ENCODE assay signal across 16 cellular contexts in genomic region chr11:96318850-96319249, GRCh38.
"Had no signal": no experiment of that assay in that cellular context is flagged by ENCODE, and none has a peak within 500 bp of the region (broad histone marks: within the 10 kb centered on the region; RNA-seq: fewer than 3 reads in every experiment).

No MANE protein-coding gene starts in this region.

- H3K4me3 Mint-ChIP-seq: activated B cell treated with CpG ODN at 0.5 μM for 24 hours; activated CD4-positive, alpha-beta T cell treated with anti-CD3 and anti-CD28 coated beads, Interleukin-2, amount 10 ng/mL, durations not matched to agents 7 days and 5 days had no signal

- H3K9me3 Mint-ChIP-seq: activated B cell treated with CpG ODN at 0.5 μM for 24 hours; central memory CD8-positive, alpha-beta T cell had no signal

- ATAC-seq: body of pancreas, pancreas had no signal

- H3K27ac Mint-ChIP-seq: activated B cell treated with CpG ODN at 0.5 μM for 24 hours; activated CD4-positive, alpha-beta T cell treated with anti-CD3 and anti-CD28 coated beads, Interleukin-2, amount 10 ng/mL, durations not matched to agents 7 days and 5 days had no signal

- DNase-seq: activated B cell treated with CpG ODN at 0.5 μM for 24 hours; activated CD4-positive, alpha-beta T cell treated with anti-CD3 and anti-CD28 coated beads, Interleukin-2, amount 10 ng/mL, durations not matched to agents 7 days and 5 days; activated naive CD4-positive, alpha-beta T cell treated with Interleukin-2 at 50 U/mL for 16 hours; activated T-cell treated with anti-CD3 and anti-CD28 coated beads, Interleukin-2, amount 50 U/mL, for 48 hours; amniotic stem cell; body of pancreas; effector memory CD4-positive, alpha-beta T cell; kidney; left ventricle myocardium inferior; pancreas; retina; stimulated activated CD4-positive, alpha-beta T cell treated with anti-CD3 and anti-CD28 coated beads, Interleukin-15, amount 100 ng/mL, for 24 hours; stimulated activated CD4-positive, alpha-beta T cell treated with anti-CD3 and anti-CD28 coated beads, Interleukin-4, amount 100 ng/mL, for 24 hours; SW 1271; thyroid gland had no signal

- H3K27me3 Mint-ChIP-seq: activated B cell treated with CpG ODN at 0.5 μM for 24 hours; activated CD4-positive, alpha-beta T cell treated with anti-CD3 and anti-CD28 coated beads, Interleukin-2, amount 10 ng/mL, durations not matched to agents 7 days and 5 days; central memory CD8-positive, alpha-beta T cell had no signal
